ENCODE assay signal across 8 cellular contexts in genomic region chr3:177692304-177692703, GRCh38.
"Had no signal": no experiment of that assay in that cellular context is flagged by ENCODE, and none has a peak within 500 bp of the region (broad histone marks: within the 10 kb centered on the region; RNA-seq: fewer than 3 reads in every experiment).

No MANE protein-coding gene starts in this region.

- FAIRE-seq: H1, H54, HepG2 had no signal

- H3K4me2 ChIP-seq: GM23338 had no signal

- ATAC-seq: GM23338, HepG2 had no signal

- DNase-seq: H9, HCEC 1CT, KG1 had no signal

- H3K27ac ChIP-seq: HL-60 had no signal

- H3K4me3 ChIP-seq: GM23338 had no signal
